In genomic region chr4:181897935-181898334, GRCh38 we compare ENCODE assay signal across 18 cellular contexts.
DNase-seq lines count a peak whose midpoint lies in the region; ATAC-seq, FAIRE-seq and TF ChIP-seq lines count a peak whose summit lies in the region.
"Had no signal": no experiment of that assay in that cellular context is flagged by ENCODE, and none has a peak within 500 bp of the region (broad histone marks: within the 10 kb centered on the region; RNA-seq: fewer than 3 reads in every experiment).

No MANE protein-coding gene starts in this region.

- H3K4me3 ChIP-seq in epithelial cell of esophagus (ENCODE audit: low read length) = no peak overlapping the region
- no peak overlapping the region for H3K4me3 ChIP-seq in retinal pigment epithelial cell (ENCODE audit: low read length)
- no peak overlapping the region for H3K4me3 ChIP-seq in pancreas
- H3K4me3 ChIP-seq: body of pancreas, heart left ventricle, ovary, vagina had no signal

- intact Hi-C loops in pancreas (cut with DNase I) = no loop called here

- H3K27ac ChIP-seq in pancreas = no peak overlapping the region
- H3K27ac ChIP-seq: body of pancreas, C4-2B, heart left ventricle, ovary, vagina had no signal

- no peaks in the 10 kb centered on the region for H3K36me3 ChIP-seq in pancreas
- H3K36me3 ChIP-seq: heart left ventricle, ovary, vagina had no signal

- no peak for FAIRE-seq in GM12892 (lab: Jason Lieb, UNC)
- FAIRE-seq in pancreas (lab: Jason Lieb, UNC) = no peak

- TF ChIP-seq CTCF in epithelial cell of esophagus (IDR thresholded peaks at IDR 0.05; ENCODE audit: insufficient read depth, low read depth, low read length, missing control alignments) (no peak), retinal pigment epithelial cell (conservative IDR thresholded peaks at IDR 0.05; ENCODE audit: low read depth, low read length) (no peak), pancreas (IDR thresholded peaks at IDR 0.05) (no peak)

- DNase-seq in EL (peak; percentile 78), RPMI7951 (ENCODE audit: low read depth) (peak; percentile 14), epithelial cell of esophagus (ENCODE audit: low read depth) (peak; percentile 13), retinal pigment epithelial cell (ENCODE audit: low read depth) (peak; percentile 86), HuH-7.5 (ENCODE audit: low spot score) (no peak), GM12892 (ENCODE audit: insufficient read length) (no peak), pancreas (no peak)
- DNase-seq: activated naive CD4-positive, alpha-beta T cell treated with Interleukin-2 at 50 U/mL for 16 hours; body of pancreas; dermis blood vessel endothelial cell; heart left ventricle; NCI-H187 treated with DMSO at 0.1 percent for 48 hours; NCI-H446; ovary; stimulated activated CD4-positive, alpha-beta T cell treated with anti-CD3 and anti-CD28 coated beads, Interleukin-2, amount 100 ng/mL, for 48 hours; substantia nigra had no signal

- TF ChIP-seq POLR2A in GM12892 (IDR thresholded peaks at IDR 0.05; ENCODE audit: low read depth, low read length) = no peak

- H3K4me1 ChIP-seq in pancreas = no peaks in the 10 kb centered on the region
- H3K4me1 ChIP-seq: body of pancreas, heart left ventricle, vagina had no signal

- H3K9me3 ChIP-seq in pancreas = no peaks in the 10 kb centered on the region
- H3K9me3 ChIP-seq: body of pancreas, ovary, vagina had no signal

- ATAC-seq in pancreas = no peak
- ATAC-seq: body of pancreas, heart left ventricle had no signal

- H3K27me3 ChIP-seq in pancreas = no peaks in the 10 kb centered on the region
- H3K27me3 ChIP-seq: body of pancreas, heart left ventricle, ovary, vagina had no signal

- WGBS in pancreas, 2 donors = 58 to 67% methylated on average over 2 of the region's 2 CpGs

Comparison
In these comparisons a context has a peak if more than half of its experiments do, and no peak if none do; other contexts are left out.
1. DNase-seq: peak in EL (single experiment), RPMI7951 (single experiment), epithelial cell of esophagus (single experiment) and retinal pigment epithelial cell (single experiment); none in HuH-7.5 (single experiment), GM12892 (single experiment) and pancreas (0 of 6).